8 cellular contexts compared by ENCODE assay signal in genomic region chr16:56311208-56312027, GRCh38.
DNase-seq lines count a peak whose midpoint lies in the region; ATAC-seq and TF ChIP-seq lines count a peak whose summit lies in the region.
"Had no signal": no experiment of that assay in that cellular context is flagged by ENCODE, and none has a peak within 500 bp of the region (broad histone marks: within the 10 kb centered on the region; RNA-seq: fewer than 3 reads in every experiment).

No MANE protein-coding gene starts in this region.

- DNase-seq in NCI-H1417 treated with DMSO at 0.1 percent for 48 hours (lab: John Stamatoyannopoulos, UW) = peak; percentile 11
- no peak for DNase-seq in retinal pigment epithelial cell (ENCODE audit: low read depth)
- DNase-seq in HCEC 1CT = no peak
- no peak for DNase-seq in NCI-H524 treated with DMSO at 0.1 percent for 48 hours (lab: John Stamatoyannopoulos, UW)
- DNase-seq: hypothalamus had no signal

- TF ChIP-seq CTCF in GM12873 (IDR thresholded peaks at IDR 0.05; ENCODE audit: insufficient read depth, low read depth, low read length, missing control alignments) (peak; percentile 45), retinal pigment epithelial cell (conservative IDR thresholded peaks at IDR 0.05; ENCODE audit: low read depth, low read length) (peak; percentile 34)

- no peak for ATAC-seq in GM19395 (IDR thresholded peaks at IDR 0.05; ENCODE audit: unreplicated experiment)

- H3K4me3 ChIP-seq in retinal pigment epithelial cell (ENCODE audit: low read length) = no peak overlapping the region

- H3K27ac ChIP-seq in angular gyrus (ENCODE audit: low read depth, low read length) = peak overlapping the region; percentile 84
